Comparison of ENCODE assay signal across 8 cellular contexts in the genomic region with DNA sequence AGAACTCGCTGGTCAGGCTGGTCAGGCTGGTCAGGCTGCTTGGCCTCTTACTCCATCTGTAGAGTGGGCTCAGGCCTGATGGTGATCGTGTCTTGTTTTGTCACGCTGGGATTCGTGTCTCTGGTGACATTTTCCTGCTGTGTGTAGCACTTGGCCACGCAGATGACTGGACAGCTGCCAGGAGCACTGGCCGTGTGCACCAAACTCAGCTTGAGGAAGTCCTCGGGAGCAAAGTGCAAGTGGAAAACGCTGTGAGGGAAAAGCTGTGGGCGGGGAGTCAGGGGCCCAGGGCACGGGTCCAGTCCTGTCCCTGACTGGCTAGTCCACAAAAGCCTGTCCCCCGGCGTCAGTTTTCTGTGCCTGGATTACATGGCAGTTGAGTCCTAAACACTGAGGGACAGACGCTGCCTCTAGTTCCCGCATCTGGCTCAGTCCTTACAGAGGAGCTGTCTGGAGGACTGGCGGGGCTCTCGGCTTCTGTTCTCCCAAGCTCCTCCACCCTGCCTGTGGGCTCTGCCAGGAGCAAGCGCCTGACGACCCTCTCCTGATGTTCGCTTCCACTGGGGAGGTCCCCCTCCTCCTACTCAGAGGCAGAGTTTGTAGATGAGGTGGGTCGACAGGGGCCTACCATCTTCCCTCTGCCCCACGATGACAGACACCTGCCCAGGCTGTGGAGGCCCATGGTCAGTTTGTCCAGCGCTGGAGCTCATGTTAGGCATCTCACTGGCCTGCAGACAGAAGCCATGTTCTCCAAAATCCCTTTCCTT. TPM values are rescaled to one million over a fixed set of nuclear protein-coding genes. Genes with fewer than 3 reads are reported as not detected.
DNase-seq lines count a peak whose midpoint lies in the region; ATAC-seq and TF ChIP-seq lines count a peak whose summit lies in the region.

No MANE protein-coding gene starts in this region.

- H3K9ac ChIP-seq in H9 (ENCODE audit: extremely low read depth, insufficient read length, low read length), result no peak overlapping the region
- no peak overlapping the region for H3K9ac ChIP-seq in iPS-20b (ENCODE audit: low read depth, low read length)

- no peak overlapping the region for H3K23ac ChIP-seq in H9 (ENCODE audit: insufficient read length, low read depth, low read length)

- no peak overlapping the region for H4K8ac ChIP-seq in H9 (replicated peaks; ENCODE audit: insufficient read length, low read depth, low read length)

- H3K56ac ChIP-seq in H9 (ENCODE audit: insufficient read length, low read depth, low read length), result no peak overlapping the region

- POLR2A ChIA-PET in A673 (lab: Charles Lee; ENCODE audit: low non-redundant PET), result no interaction called here

- H3K4me2 ChIP-seq in H9 (ENCODE audit: insufficient read depth, insufficient read length, low read length), result peak overlapping the region; percentile 82

- no peak overlapping the region for H3T11ph ChIP-seq in H9 (ENCODE audit: low read length)

- TF ChIP-seq CTCF in A673 (conservative IDR thresholded peaks at IDR 0.05; ENCODE audit: low read depth, low read length) (no peak), H9 (conservative IDR thresholded peaks at IDR 0.05) (no peak), adrenal gland (IDR thresholded peaks at IDR 0.05) (no peak)

- no CpG with 5 or more reads among the region's 22 CpGs for WGBS in H9 (ENCODE audit: extremely low coverage, insufficient read length, low lambda C conversion rate)
- WGBS in adrenal gland, 4 donors, result 30 to 43% (median 39%) methylated on average over 12 to 22 of the region's 22 CpGs

- TF ChIP-seq POLR2A in adrenal gland (IDR thresholded peaks at IDR 0.05), result no peak

- CTCF ChIA-PET in A673 (lab: Charles Lee), result interaction anchor here (0.8 kb wide), 1 partner anchor 61 kb away, joined by 3 read pairs; a partner anchor contains a TSS

- H3K4me1 ChIP-seq in A673 (ENCODE audit: insufficient read depth, low read length, poor library complexity, severe bottlenecking) (peaks cover 14% of the 10 kb centered on the region), H9 (ENCODE audit: insufficient read depth, low read length) (peaks cover 2% of the 10 kb centered on the region; the same call in 1 of the 2 replicates), adrenal gland (replicated peaks in 1 of 2) (peaks cover 0 to 13% of the 10 kb centered on the region in 2 donors), iPS-20b (ENCODE audit: insufficient read depth, low read length) (no peaks in the 10 kb centered on the region; the same call in 1 of the 2 replicates)

- no peak overlapping the region for H3K4ac ChIP-seq in H9 (ENCODE audit: low read depth, low read length)

- no peak overlapping the region for H3K18ac ChIP-seq in H9 (ENCODE audit: insufficient read length, low read depth, low read length)

- no peak overlapping the region for H4K5ac ChIP-seq in H9 (ENCODE audit: insufficient read length, low read depth, low read length)

- no peaks in the 10 kb centered on the region for H3K9me3 Mint-ChIP-seq in H9

- no peaks in the 10 kb centered on the region for H3K27me3 ChIP-seq in A673 (replicated peaks; ENCODE audit: insufficient read depth, low read depth, low read length, poor library complexity)
- no peaks in the 10 kb centered on the region; the same call in 1 of the 2 replicates for H3K27me3 ChIP-seq in H9 (ENCODE audit: insufficient read depth, low read length)
- H3K27me3 ChIP-seq in adrenal gland, result no peaks in the 10 kb centered on the region
- H3K27me3 ChIP-seq in iPS-20b (ENCODE audit: insufficient read depth, low read length), result peaks cover 32% of the 10 kb centered on the region

- no peak for ATAC-seq in HG02884 (IDR thresholded peaks at IDR 0.05; ENCODE audit: unreplicated experiment)

- no peaks in the 10 kb centered on the region for H3K79me1 ChIP-seq in H9 (ENCODE audit: insufficient read depth, low read depth, low read length, poor library complexity, severe bottlenecking)

- no peak overlapping the region for H2BK20ac ChIP-seq in H9 (ENCODE audit: low read depth, low read length, poor library complexity, severe bottlenecking)

- no peak overlapping the region for H3K27ac Mint-ChIP-seq in H9

- peak overlapping the region; percentile 67 for H3K4me3 ChIP-seq in A673 (ENCODE audit: low read depth, low read length, poor library complexity, severe bottlenecking)
- peak overlapping the region in 1 of 4 donors; percentile 52 for H3K4me3 ChIP-seq in adrenal gland
- peak overlapping the region; percentile 86 for H3K4me3 ChIP-seq in iPS-20b (ENCODE audit: low read length)
- H3K4me3 ChIP-seq in skin epidermis, result peak overlapping the region in 6 of 7 experiments; percentile 47 to 67 (median 52)

- H3K27me3 Mint-ChIP-seq in H9 (ENCODE audit: low read depth), result peaks cover 66% of the 10 kb centered on the region

- H4K20me1 ChIP-seq in H9 (ENCODE audit: control insufficient read depth, insufficient read depth, insufficient read length), result no peaks in the 10 kb centered on the region

- H3K14ac ChIP-seq in H9 (ENCODE audit: insufficient read depth, low read length), result no peak overlapping the region

- H2BK12ac ChIP-seq in H9 (ENCODE audit: insufficient read length, low read depth, low read length), result no peak overlapping the region

- H2AFZ ChIP-seq in H9 (ENCODE audit: low read length), result no peak overlapping the region

- H4K91ac ChIP-seq in H9 (ENCODE audit: insufficient read length, low read depth, low read length), result no peak overlapping the region

- intact Hi-C loops in A673 (cut with micrococcal nuclease; ENCODE audit: unreplicated experiment) (no loop called here), adrenal gland (cut with DNase I) (no loop called here)

- H2BK120ac ChIP-seq in H9 (ENCODE audit: low read depth, low read length, poor library complexity, severe bottlenecking), result no peak overlapping the region

- H2AK5ac ChIP-seq in H9 (ENCODE audit: insufficient read length, low read length), result no peak overlapping the region

- H3K4me3 Mint-ChIP-seq in H9, result peak overlapping the region; percentile 79 to 91

- H3K79me2 ChIP-seq in H9 (ENCODE audit: insufficient read depth, low read length), result no peaks in the 10 kb centered on the region

- no peak overlapping the region for H2BK15ac ChIP-seq in H9 (ENCODE audit: low read depth, low read length)

- H2BK5ac ChIP-seq in H9 (ENCODE audit: insufficient read length, low read length), result no peak overlapping the region

- no TSS peak for BruUV-seq in A673 (replicated peaks; lab: Mats Ljungman, UMichigan)

- H3K9me3 ChIP-seq in A673 (ENCODE audit: low read depth, low read length, poor library complexity, severe bottlenecking) (no peaks in the 10 kb centered on the region), H9 (ENCODE audit: control insufficient read depth, low read depth, low read length) (no peaks in the 10 kb centered on the region), adrenal gland (replicated peaks in 1 of 3) (no peaks in the 10 kb centered on the region), iPS-20b (ENCODE audit: insufficient read depth, low read depth, low read length) (no peaks in the 10 kb centered on the region)

- H3K27ac ChIP-seq in A673 (ENCODE audit: low read depth, low read length, poor library complexity, severe bottlenecking), result no peak overlapping the region
- H3K27ac ChIP-seq in H9 (ENCODE audit: insufficient read length, low read depth, low read length), result no peak overlapping the region
- peak overlapping the region in 4 of 5 donors; percentile 10 to 80 (median 54) for H3K27ac ChIP-seq in adrenal gland
- H3K27ac ChIP-seq in iPS-20b (ENCODE audit: low read length), result no peak overlapping the region
- H3K27ac ChIP-seq in skin epidermis, result peak overlapping the region in 5 of 21 experiments; percentile 15 to 77 (median 66)

- no peaks in the 10 kb centered on the region for H3K36me3 ChIP-seq in A673 (ENCODE audit: insufficient read depth, low read length, poor library complexity, severe bottlenecking)
- no peaks in the 10 kb centered on the region for H3K36me3 ChIP-seq in adrenal gland (replicated peaks in 1 of 2)
- H3K36me3 ChIP-seq in iPS-20b (ENCODE audit: insufficient read depth, low read depth, low read length), result no peaks in the 10 kb centered on the region

- DNase-seq in A673 (ENCODE audit: low spot score) (no peak), H9 (no peak), adrenal gland (peak; percentile 60 to 89 (median 74)), globus pallidus (ENCODE audit: low spot score) (no peak), NCI-H1436 (lab: John Stamatoyannopoulos, UW) (no peak)

- H3K23me2 ChIP-seq in H9 (ENCODE audit: insufficient read length, low read depth, low read length, poor library complexity, severe bottlenecking), result peaks cover 10% of the 10 kb centered on the region

- peaks cover 11 to 20% of the 10 kb centered on the region in 2 experiments for H3K4me1 Mint-ChIP-seq in H9

- H3K36me3 Mint-ChIP-seq in H9 (ENCODE audit: insufficient read depth in 1 of 3, low read depth in 3 of 3), result no peaks in the 10 kb centered on the region

RNA-seq across cellular contexts. Expression of a gene that starts 35.9 kb away (rescaled TPM):
- total RNA-seq in A673 (2021), result 70.1 and 78.2 TPM in 2 replicates
- total RNA-seq in H9 (2021), result 40.7 and 41.3 TPM in 2 replicates
- total RNA-seq in adrenal gland, result 100 to 1,000 TPM in 2 of 8 donors, 10 to 100 TPM in 6; 43.7 to 249 (median 74.8) TPM
- polyA plus RNA-seq in adrenal gland, result 100 to 1,000 TPM in 1 of 3 donors, 10 to 100 TPM in 2; 35.8 to 439 (median 77.0) TPM

Comparison
In these comparisons a context has a peak if more than half of its experiments do, and no peak if none do; other contexts are left out.
1. DNase-seq: peak in adrenal gland (7 of 7); none in A673 (single experiment), H9 (single experiment), globus pallidus (single experiment) and NCI-H1436 (single experiment).
2. H3K27ac ChIP-seq: peak in adrenal gland (4 of 5); none in A673 (single experiment), H9 (single experiment) and iPS-20b (single experiment).